17 cellular contexts compared by ENCODE assay signal in the genomic region with DNA sequence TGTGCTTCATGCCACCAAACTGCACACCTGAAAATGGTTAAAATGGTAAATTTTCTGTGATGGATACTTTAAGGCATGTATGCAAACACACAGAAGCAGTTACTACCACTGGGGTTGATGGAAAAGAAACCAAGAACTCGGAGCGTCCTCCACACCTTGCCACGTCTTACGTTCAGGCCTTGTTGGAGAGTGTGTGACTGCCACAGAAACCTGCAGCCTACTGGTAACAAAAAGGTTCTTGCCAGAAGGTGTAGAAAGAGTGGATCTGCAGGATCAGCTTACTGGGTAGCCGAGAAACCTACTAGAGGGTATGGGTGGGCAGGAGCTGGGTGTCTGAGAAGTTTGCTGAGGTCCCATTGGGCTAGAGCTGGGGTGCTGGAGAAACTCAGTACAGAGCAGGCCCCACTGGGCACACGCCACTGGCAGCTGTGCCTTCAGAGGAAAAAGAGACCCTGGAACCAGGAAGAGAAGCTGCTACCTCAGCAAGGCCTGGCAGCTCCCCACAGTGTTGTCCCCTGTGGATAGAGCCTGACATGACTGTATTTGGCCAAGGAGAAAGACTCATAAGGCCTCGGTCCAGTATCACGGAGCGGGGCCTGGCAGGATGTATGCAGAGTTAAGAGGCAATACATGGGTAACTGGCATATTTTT.
DNase-seq lines count a peak whose midpoint lies in the region; ATAC-seq and TF ChIP-seq lines count a peak whose summit lies in the region.
"Had no signal": no experiment of that assay in that cellular context is flagged by ENCODE, and none has a peak within 500 bp of the region (broad histone marks: within the 10 kb centered on the region; RNA-seq: fewer than 3 reads in every experiment).

No MANE protein-coding gene starts in this region.

- H3K27ac ChIP-seq in GM23248, result no peak overlapping the region
- H3K27ac ChIP-seq in coronary artery, result no peak overlapping the region
- H3K27ac ChIP-seq: epithelial cell of prostate, ovary, VCaP had no signal

- TF ChIP-seq CTCF in CD14-positive monocyte (IDR thresholded peaks at IDR 0.05) (no peak), coronary artery (IDR thresholded peaks at IDR 0.05) (no peak)

- H3K9me3 ChIP-seq in GM23248 (ENCODE audit: low read depth), result no peaks in the 10 kb centered on the region
- H3K9me3 ChIP-seq: ovary had no signal

- no peak overlapping the region for H2AFZ ChIP-seq in GM23248

- POLR2A ChIA-PET in naive thymus-derived CD8-positive, alpha-beta T cell (lab: Charles Lee), result interaction anchor here (1.0 to 1.5 kb wide), 3 partner anchors 17 to 79 kb away, joined by 3 to 4 read pairs (median 3); no protein-coding TSS in a partner anchor

- H3K4me3 Mint-ChIP-seq in CD14-positive monocyte, result no peak overlapping the region
- no peak overlapping the region for H3K4me3 Mint-ChIP-seq in naive thymus-derived CD8-positive, alpha-beta T cell
- H3K4me3 Mint-ChIP-seq: CD4-positive, alpha-beta T cell; H9 had no signal

- H3K36me3 Mint-ChIP-seq in CD14-positive monocyte, result peaks cover 10% of the 10 kb centered on the region in 2 donors
- H3K36me3 Mint-ChIP-seq in naive thymus-derived CD8-positive, alpha-beta T cell, result no peaks in the 10 kb centered on the region

- peaks cover 35% of the 10 kb centered on the region for H3K4me1 Mint-ChIP-seq in CD14-positive monocyte
- peaks cover 33 to 53% (median 49%) of the 10 kb centered on the region in 4 donors for H3K4me1 Mint-ChIP-seq in naive thymus-derived CD8-positive, alpha-beta T cell

- no peaks in the 10 kb centered on the region for H3K27me3 Mint-ChIP-seq in CD14-positive monocyte (ENCODE audit: low read depth in 3 of 3)
- H3K27me3 Mint-ChIP-seq in naive thymus-derived CD8-positive, alpha-beta T cell, result no peaks in the 10 kb centered on the region
- H3K27me3 Mint-ChIP-seq: CD4-positive, alpha-beta T cell had no signal

- DNase-seq in CD14-positive monocyte (ENCODE audit: low spot score) (peak; percentile 5), GM23248 (peak; percentile 30), coronary artery (ENCODE audit: low spot score) (peak; percentile 67), NCI-H774 (lab: John Stamatoyannopoulos, UW) (no peak)
- no peak for DNase-seq in naive thymus-derived CD8-positive, alpha-beta T cell
- DNase-seq: amniotic stem cell, H9, KBM-7, NCI-H1417 treated with DMSO at 0.1 percent for 48 hours, NCI-H446 treated with DMSO at 0.1 percent for 48 hours had no signal

- H3K9me2 ChIP-seq in GM23248 (ENCODE audit: insufficient read depth), result no peaks in the 10 kb centered on the region

- H3K9ac ChIP-seq in GM23248, result no peak overlapping the region

- no peak overlapping the region for H3K27ac Mint-ChIP-seq in CD14-positive monocyte
- peak overlapping the region in 6 of 10 donors; percentile 0 to 65 (median 48) for H3K27ac Mint-ChIP-seq in naive thymus-derived CD8-positive, alpha-beta T cell
- H3K27ac Mint-ChIP-seq: CD4-positive, alpha-beta T cell; H9 had no signal

- H3K79me2 ChIP-seq in GM23248 (ENCODE audit: insufficient read depth), result peaks cover 100% of the 10 kb centered on the region

- H3K9me3 Mint-ChIP-seq in CD14-positive monocyte, result peaks cover 0 to 8% (median 0%) of the 10 kb centered on the region in 7 donors
- H3K9me3 Mint-ChIP-seq in naive thymus-derived CD8-positive, alpha-beta T cell, result peaks cover 0 to 2% (median 0%) of the 10 kb centered on the region in 9 donors
- H3K9me3 Mint-ChIP-seq: CD4-positive, alpha-beta T cell had no signal

- intact Hi-C loops in CD14-positive monocyte (cut with micrococcal nuclease), result no loop called here

- H3K4me1 ChIP-seq in GM23248 (ENCODE audit: insufficient read depth), result peaks cover 15% of the 10 kb centered on the region

- H4K20me1 ChIP-seq in GM23248 (ENCODE audit: insufficient read depth), result peaks cover 16% of the 10 kb centered on the region; the same call in 1 of the 2 replicates

- H3K4me3 ChIP-seq in GM23248 (no peak overlapping the region), coronary artery (no peak overlapping the region)
- H3K4me3 ChIP-seq: ovary had no signal

- H3K4me2 ChIP-seq in GM23248 (ENCODE audit: unreplicated experiment), result no peak overlapping the region

- in situ Hi-C loops in GM23248 (cut with MboI), result no loop called here

- no peaks in the 10 kb centered on the region for H3K27me3 ChIP-seq in GM23248 (replicated peaks; ENCODE audit: insufficient read depth)
- H3K27me3 ChIP-seq: ovary had no signal

- peaks cover 4% of the 10 kb centered on the region; the same call in 1 of the 2 replicates for H3K36me3 ChIP-seq in GM23248 (ENCODE audit: low read depth)
- H3K36me3 ChIP-seq: ovary had no signal

- WGBS in GM23248 (ENCODE audit: low coverage in 1 of 2, low lambda C conversion rate in 2 of 2, missing lambda C conversion rate in 2 of 2), 2 experiments, result 82 to 83% methylated on average over 9 of the region's 9 CpGs

- ATAC-seq in naive thymus-derived CD8-positive, alpha-beta T cell, result no peak
- ATAC-seq in GM19397 (IDR thresholded peaks at IDR 0.05; ENCODE audit: unreplicated experiment) (no peak), HG03095 (IDR thresholded peaks at IDR 0.05; ENCODE audit: unreplicated experiment) (no peak), GM19455 (IDR thresholded peaks at IDR 0.05; ENCODE audit: unreplicated experiment) (no peak)

- peaks cover 17% of the 10 kb centered on the region; the same call in 1 of the 2 replicates for H3F3A ChIP-seq in GM23248 (ENCODE audit: insufficient read depth)

Comparison
In these comparisons a context has a peak if more than half of its experiments do, and no peak if none do; other contexts are left out.
1. DNase-seq: peak in CD14-positive monocyte (single experiment), GM23248 (single experiment) and coronary artery (single experiment); none in naive thymus-derived CD8-positive, alpha-beta T cell (0 of 10) and NCI-H774 (single experiment).
2. H3K27ac Mint-ChIP-seq: peak in naive thymus-derived CD8-positive, alpha-beta T cell (6 of 10); none in CD14-positive monocyte (0 of 7).